Comparison of ENCODE assay signal across 19 cellular contexts in genomic region chr1:42830631-42831030, GRCh38. TPM values are rescaled to one million over a fixed set of nuclear protein-coding genes. Genes with fewer than 3 reads are reported as not detected.
DNase-seq lines count a peak whose midpoint lies in the region; ATAC-seq and TF ChIP-seq lines count a peak whose summit lies in the region.
"Had no signal": no experiment of that assay in that cellular context is flagged by ENCODE, and none has a peak within 500 bp of the region (broad histone marks: within the 10 kb centered on the region; RNA-seq: fewer than 3 reads in every experiment).

No MANE protein-coding gene starts in this region.

- H2BK15ac ChIP-seq in mesendoderm (replicated peaks; ENCODE audit: low read depth): no peak overlapping the region

- no peak overlapping the region for H3K56ac ChIP-seq in mesendoderm (ENCODE audit: low read length)

- H3K23ac ChIP-seq in mesendoderm (ENCODE audit: low read length): no peak overlapping the region

- H3K27ac ChIP-seq in GM23338 (ENCODE audit: low read depth) (no peak overlapping the region), mesendoderm (ENCODE audit: low read depth, low read length) (no peak overlapping the region)
- H3K27ac ChIP-seq: 22Rv1, A549, BLaER1, HL-60 had no signal

- no peaks in the 10 kb centered on the region for H3K79me2 ChIP-seq in GM23338 (replicated peaks; ENCODE audit: insufficient read depth)
- H3K79me2 ChIP-seq in mesendoderm (ENCODE audit: control insufficient read depth, insufficient read depth, low read length): no peaks in the 10 kb centered on the region

- H4K5ac ChIP-seq in mesendoderm (ENCODE audit: low read length): no peak overlapping the region

- H2AFZ ChIP-seq in GM23338: no peak overlapping the region

- H4K20me1 ChIP-seq in GM23338 (replicated peaks; ENCODE audit: insufficient read depth): no peaks in the 10 kb centered on the region; the same call in 1 of the 2 replicates
- H4K20me1 ChIP-seq: BLaER1 had no signal

- no peaks in the 10 kb centered on the region for H3K9me2 ChIP-seq in GM23338 (ENCODE audit: insufficient read depth)

- no peaks in the 10 kb centered on the region for H3K79me1 ChIP-seq in mesendoderm (ENCODE audit: low read length)

- H3K4me3 Mint-ChIP-seq in GM23338 (no peak overlapping the region), WTC11 (no peak overlapping the region)
- H3K4me3 Mint-ChIP-seq: CD14-positive monocyte; CD4-positive, alpha-beta memory T cell had no signal

- H3K18ac ChIP-seq in mesendoderm (ENCODE audit: low read length): no peak overlapping the region

- TF ChIP-seq CTCF in GM23338 (conservative IDR thresholded peaks at IDR 0.05; ENCODE audit: low read depth in 2 of 2) (peak; percentile 39 to 56; a peak in 3 of 4 replicates), WTC11 (IDR thresholded peaks at IDR 0.05) (no peak)

- POLR2A ChIA-PET in WTC11 (lab: Charles Lee): interaction anchor here (0.6 kb wide), 1 partner anchor 92 kb away, joined by 3 read pairs; no protein-coding TSS in a partner anchor

- CTCF ChIA-PET in WTC11 (lab: Charles Lee): interaction anchor here (0.7 to 3.4 kb wide), 6 partner anchors 16 to 313 kb away, joined by 3 to 17 read pairs (median 8); partner anchors contain the start of gene ZNF691

- no CpG with 5 or more reads among the region's 17 CpGs for WGBS in mesendoderm (ENCODE audit: extremely low coverage, insufficient coverage, low lambda C conversion rate)

- H4K8ac ChIP-seq in mesendoderm (ENCODE audit: low read depth, low read length): no peak overlapping the region

- H2AK5ac ChIP-seq in mesendoderm (ENCODE audit: low read length): no peak overlapping the region

- H3K27me3 Mint-ChIP-seq in GM23338 (ENCODE audit: insufficient read depth, low read depth, poor library complexity): peaks cover 12% of the 10 kb centered on the region
- H3K27me3 Mint-ChIP-seq in WTC11 (ENCODE audit: low read depth): no peaks in the 10 kb centered on the region
- H3K27me3 Mint-ChIP-seq: CD4-positive, alpha-beta memory T cell had no signal

- no peaks in the 10 kb centered on the region for H3K27me3 ChIP-seq in GM23338 (ENCODE audit: insufficient read depth)
- no peaks in the 10 kb centered on the region for H3K27me3 ChIP-seq in mesendoderm (ENCODE audit: insufficient read depth, low read length, poor library complexity)
- H3K27me3 ChIP-seq: BLaER1 had no signal

- no peaks in the 10 kb centered on the region for H3K36me3 ChIP-seq in GM23338 (ENCODE audit: insufficient read depth)
- H3K36me3 ChIP-seq in mesendoderm (ENCODE audit: control insufficient read depth, insufficient read depth, low read length): no peaks in the 10 kb centered on the region
- H3K36me3 ChIP-seq: BLaER1 had no signal

- H3K4ac ChIP-seq in mesendoderm (ENCODE audit: low read depth, low read length): no peak overlapping the region

- H3K9ac ChIP-seq in mesendoderm (ENCODE audit: low read length): no peak overlapping the region
- H3K9ac ChIP-seq: BLaER1 had no signal

- no peak overlapping the region for H2BK120ac ChIP-seq in mesendoderm (ENCODE audit: low read depth, low read length)

- H3K4me1 Mint-ChIP-seq in GM23338 (no peaks in the 10 kb centered on the region; the same call in 2 of the 3 replicates), WTC11 (peaks cover 3% of the 10 kb centered on the region; the same call in 1 of the 2 replicates)
- H3K4me1 Mint-ChIP-seq: CD4-positive, alpha-beta memory T cell had no signal

- H3K4me2 ChIP-seq in GM23338 (no peak overlapping the region), mesendoderm (ENCODE audit: low read length) (no peak overlapping the region)
- H3K4me2 ChIP-seq: A549, BLaER1 had no signal

- DNase-seq in GM23338 (ENCODE audit: low spot score) (peak; percentile 54), WTC11 (ENCODE audit: low spot score) (peak; percentile 40), mesendoderm (peak; percentile 13), GOT3 (lab: John Stamatoyannopoulos, UW) (no peak), mucosa of gallbladder (ENCODE audit: low spot score) (no peak), epidermal melanocyte (ENCODE audit: insufficient read length, low spot score) (no peak)
- DNase-seq: Calu3; CD4-positive, alpha-beta memory T cell; DMS79 treated with DMSO at 0.1 percent for 48 hours; GF-D8; IMR-90; KBM-7 had no signal

- H3F3A ChIP-seq in GM23338 (replicated peaks; ENCODE audit: low read depth): no peaks in the 10 kb centered on the region

- no peaks in the 10 kb centered on the region for H3K36me3 Mint-ChIP-seq in GM23338 (ENCODE audit: low read depth)
- H3K36me3 Mint-ChIP-seq in WTC11: no peaks in the 10 kb centered on the region

- ATAC-seq in GM23338 (peak; percentile 83), WTC11 (peak; percentile 80), esophagus mucosa (peak; percentile 29)
- ATAC-seq: A549 had no signal

- H3K9me3 Mint-ChIP-seq in GM23338: no peaks in the 10 kb centered on the region
- H3K9me3 Mint-ChIP-seq in WTC11: no peaks in the 10 kb centered on the region
- H3K9me3 Mint-ChIP-seq: CD14-positive monocyte; CD4-positive, alpha-beta memory T cell had no signal

- no peak overlapping the region for H3K27ac Mint-ChIP-seq in GM23338
- H3K27ac Mint-ChIP-seq in WTC11: no peak overlapping the region

- H2BK5ac ChIP-seq in mesendoderm (ENCODE audit: low read length): no peak overlapping the region

- no peaks in the 10 kb centered on the region for H3K4me1 ChIP-seq in GM23338 (ENCODE audit: insufficient read depth)
- H3K4me1 ChIP-seq in mesendoderm (ENCODE audit: control insufficient read depth, low read depth, low read length): peaks cover 10% of the 10 kb centered on the region
- H3K4me1 ChIP-seq: A549, BLaER1 had no signal

- H3K4me3 ChIP-seq in GM23338 (no peak overlapping the region), mesendoderm (ENCODE audit: low read length) (no peak overlapping the region)
- H3K4me3 ChIP-seq: A549, BLaER1 had no signal

TF ChIP-seq in GM23338, 12 proteins besides CTCF, POLR2A, EP300 and RAD21 (continues in another document):
- TF ChIP-seq EZH2 (IDR thresholded peaks at IDR 0.05; ENCODE audit: low read depth, unreplicated experiment): no peak
- TF ChIP-seq POLR2AphosphoS5 (IDR thresholded peaks at IDR 0.05; ENCODE audit: low read depth): no peak

TF ChIP-seq in WTC11, 78 proteins besides CTCF, POLR2A, EP300 and RAD21 (continues in another document):
- TF ChIP-seq STAT6 (CRISPR knock-in tag; conservative IDR thresholded peaks at IDR 0.05; ENCODE audit: low read depth): no peak
- no peak for TF ChIP-seq MYBL2 (CRISPR knock-in tag; IDR thresholded peaks at IDR 0.05)
- TF ChIP-seq, protein P1, sequence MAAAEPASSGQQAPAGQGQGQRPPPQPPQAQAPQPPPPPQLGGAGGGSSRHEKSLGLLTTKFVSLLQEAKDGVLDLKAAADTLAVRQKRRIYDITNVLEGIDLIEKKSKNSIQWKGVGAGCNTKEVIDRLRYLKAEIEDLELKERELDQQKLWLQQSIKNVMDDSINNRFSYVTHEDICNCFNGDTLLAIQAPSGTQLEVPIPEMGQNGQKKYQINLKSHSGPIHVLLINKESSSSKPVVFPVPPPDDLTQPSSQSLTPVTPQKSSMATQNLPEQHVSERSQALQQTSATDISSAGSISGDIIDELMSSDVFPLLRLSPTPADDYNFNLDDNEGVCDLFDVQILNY (CRISPR knock-in tag; IDR thresholded peaks at IDR 0.05): no peak

RNA-seq across cellular contexts. Expression of gene SVBP, which starts 13.4 kb away (rescaled TPM):
- 22.1 and 32.9 TPM in 2 replicates for total RNA-seq in GM23338 (2014; rRNA removed; shearing (Covaris generic))
- 77.3 and 82.1 TPM in 2 replicates for polyA plus RNA-seq in GM23338 (2016; fragmentation: Nextera tagmentation; extraction: Ambion mirVana)
- total RNA-seq in WTC11 (2021) (28.7 to 31.3 TPM (median 30.7 TPM) in 3 replicates), esophagus mucosa (14.3 TPM), mucosa of gallbladder (17.8 TPM)
- 45.0 TPM for polyA plus RNA-seq in mesendoderm (2013, experiment 1 of 2)
- polyA plus RNA-seq in mesendoderm (2013, experiment 2 of 2): 44.0 TPM

RNA-seq across cellular contexts. Expression of gene ERMAP, which starts 13.7 kb away (rescaled TPM):
- 1.8 and 2.2 TPM in 2 replicates for total RNA-seq in GM23338 (2014; rRNA removed; shearing (Covaris generic))
- 1.2 and 1.9 TPM in 2 replicates for polyA plus RNA-seq in GM23338 (2016; fragmentation: Nextera tagmentation; extraction: Ambion mirVana)
- total RNA-seq in WTC11 (2021): 2.6 to 4.2 TPM (median 3.1 TPM) in 3 replicates
- total RNA-seq in esophagus mucosa: 10.6 TPM
- polyA plus RNA-seq in mesendoderm (2013, experiment 1 of 2): 2.8 TPM
- polyA plus RNA-seq in mesendoderm (2013, experiment 2 of 2): 2.3 TPM
- total RNA-seq in mucosa of gallbladder: 16.6 TPM

RNA-seq across cellular contexts. Expression of gene ZNF691, which starts 15.8 kb away (rescaled TPM):
- 26.4 and 27.7 TPM in 2 replicates for total RNA-seq in GM23338 (2014; rRNA removed; shearing (Covaris generic))
- polyA plus RNA-seq in GM23338 (2016; fragmentation: Nextera tagmentation; extraction: Ambion mirVana): 21.3 and 22.0 TPM in 2 replicates
- total RNA-seq in WTC11 (2021): 16.6 to 18.5 TPM (median 18.0 TPM) in 3 replicates
- total RNA-seq in esophagus mucosa: 3.9 TPM
- 11.2 TPM for polyA plus RNA-seq in mesendoderm (2013, experiment 1 of 2)
- polyA plus RNA-seq in mesendoderm (2013, experiment 2 of 2): 12.6 TPM
- 10.6 TPM for total RNA-seq in mucosa of gallbladder

RNA-seq across cellular contexts. Expression of gene TMEM269, which starts 45.8 kb away (rescaled TPM):
- 0.45 TPM in 1 of 2 replicates, not detected in the other for total RNA-seq in GM23338 (2014; rRNA removed; shearing (Covaris generic))
- 0.28 and 0.31 TPM in 2 replicates for polyA plus RNA-seq in GM23338 (2016; fragmentation: Nextera tagmentation; extraction: Ambion mirVana)
- total RNA-seq in WTC11 (2021): 0.57 to 0.85 TPM (median 0.73 TPM) in 3 replicates
- total RNA-seq in esophagus mucosa: 0.08 TPM
- polyA plus RNA-seq in mesendoderm (2013, experiment 1 of 2): 0.06 TPM
- 0.07 TPM for polyA plus RNA-seq in mesendoderm (2013, experiment 2 of 2)
- total RNA-seq in mucosa of gallbladder: 0.06 TPM
- total RNA-seq: HT1080, IMR-90 had no signal
- polyA plus RNA-seq: CD14-positive monocyte; CD4-positive, alpha-beta memory T cell; IMR-90 had no signal

Comparison
In these comparisons a context has a peak if more than half of its experiments do, and no peak if none do; other contexts are left out.
1. ATAC-seq: peak in every context shown above with its lines; median percentile 83 in GM23338; 80 in WTC11; 29 in esophagus mucosa.
2. DNase-seq: peak in GM23338 (single experiment), WTC11 (single experiment) and mesendoderm (single experiment); none in GOT3 (single experiment), mucosa of gallbladder (single experiment) and epidermal melanocyte (single experiment).